ENCODE assay signal across 27 cellular contexts in genomic region chr9:115814081-115814480, GRCh38.
"Had no signal": no experiment of that assay in that cellular context is flagged by ENCODE, and none has a peak within 500 bp of the region (broad histone marks: within the 10 kb centered on the region; RNA-seq: fewer than 3 reads in every experiment).

No MANE protein-coding gene starts in this region.

- H3K27me3 ChIP-seq: stomach, suprapubic skin, testis, thyroid gland, tibial artery, tibial nerve, transverse colon, upper lobe of left lung, upper lobe of right lung, uterus, vagina had no signal

- FAIRE-seq: urothelium cell line had no signal

- ATAC-seq: stimulated activated effector memory CD8-positive, alpha-beta T cell treated with anti-CD3 and anti-CD28 coated beads, Interleukin-12 subunit alpha, Interleukin-12 subunit beta, amount 100 ng/mL, for 72 hours; stimulated activated memory B cell treated with anti-CD40 and anti-IgM and Interleukin-4, amounts not matched to agents 10 μg/mL and 1 μg/mL and 100 μg/mL, for 72 hours; stimulated activated naive B cell treated with anti-CD40 and anti-IgM and Interleukin-4, amounts not matched to agents 10 μg/mL and 1 μg/mL and 100 μg/mL, for 72 hours; stimulated activated naive CD8-positive, alpha-beta T cell treated with anti-CD3 and anti-CD28 coated beads, Interleukin-15, amount 100 ng/mL, for 72 hours; stimulated activated naive CD8-positive, alpha-beta T cell treated with anti-CD3 and anti-CD28 coated beads, Interleukin-15, Interleukin-2, amounts not matched to agents 100 U/mL and 50 U/mL, for 24 hours; upper lobe of right lung had no signal

- H3K4me3 ChIP-seq: stomach, suprapubic skin, testis, thoracic aorta, thyroid gland, tibial artery, tibial nerve, transverse colon, upper lobe of left lung, upper lobe of right lung, uterus, vagina had no signal

- H3K9me3 ChIP-seq: stomach, suprapubic skin, testis, thoracic aorta, thyroid gland, tibial nerve, transverse colon, upper lobe of left lung, upper lobe of right lung, uterus, vagina had no signal

- H3K4me1 ChIP-seq: stomach, suprapubic skin, testis, thyroid gland, tibial artery, tibial nerve, transverse colon, upper lobe of left lung, upper lobe of right lung, uterus, vagina had no signal

- DNase-seq: stimulated activated CD4-positive, alpha-beta T cell treated with anti-CD3 and anti-CD28 coated beads, Interleukin-2, amount 100 ng/mL, for 48 hours; stimulated activated CD4-positive, alpha-beta T cell treated with anti-CD3 and anti-CD28 coated beads, Interleukin-4, amount 100 ng/mL, for 1 hour; stimulated activated CD4-positive, alpha-beta T cell treated with anti-CD3 and anti-CD28 coated beads, Interleukin-4, amount 100 ng/mL, for 24 hours; stimulated activated CD4-positive, alpha-beta T cell treated with anti-CD3 and anti-CD28 coated beads, Interleukin-4, amount 100 ng/mL, for 4 hours; stimulated activated CD8-positive, alpha-beta memory T cell treated with anti-CD3 and anti-CD28 coated beads, Interleukin-4, amount 100 ng/mL, for 48 hours; stimulated activated naive B cell treated with anti-CD40 and anti-IgM and Interleukin-4, amounts not matched to agents 10 μg/mL and 1 μg/mL and 100 μg/mL, for 72 hours; stimulated activated naive CD4-positive, alpha-beta T cell; stimulated activated naive CD4-positive, alpha-beta T cell treated with Interleukin-2 at 50 U/mL for 16 hours; stimulated activated naive CD8-positive, alpha-beta T cell treated with anti-CD3 and anti-CD28 coated beads, Interleukin-15, amount 100 ng/mL, for 72 hours; stimulated activated naive CD8-positive, alpha-beta T cell treated with anti-CD3 and anti-CD28 coated beads, Interleukin-15, Interleukin-2, amounts not matched to agents 100 U/mL and 50 U/mL, for 24 hours; stomach; substantia nigra; testis; thyroid gland; tibial artery; transverse colon; trophoblast cell; upper lobe of left lung; upper lobe of right lung; uterus had no signal

- H3K27ac ChIP-seq: stomach, suprapubic skin, testis, thoracic aorta, thyroid gland, tibial artery, tibial nerve, transverse colon, upper lobe of left lung, upper lobe of right lung, uterus, vagina had no signal

- H3K36me3 ChIP-seq: stomach, suprapubic skin, thoracic aorta, thyroid gland, tibial artery, tibial nerve, transverse colon, upper lobe of left lung, upper lobe of right lung, uterus, vagina had no signal
